Comparison of ENCODE assay signal across 21 cellular contexts in the genomic region with DNA sequence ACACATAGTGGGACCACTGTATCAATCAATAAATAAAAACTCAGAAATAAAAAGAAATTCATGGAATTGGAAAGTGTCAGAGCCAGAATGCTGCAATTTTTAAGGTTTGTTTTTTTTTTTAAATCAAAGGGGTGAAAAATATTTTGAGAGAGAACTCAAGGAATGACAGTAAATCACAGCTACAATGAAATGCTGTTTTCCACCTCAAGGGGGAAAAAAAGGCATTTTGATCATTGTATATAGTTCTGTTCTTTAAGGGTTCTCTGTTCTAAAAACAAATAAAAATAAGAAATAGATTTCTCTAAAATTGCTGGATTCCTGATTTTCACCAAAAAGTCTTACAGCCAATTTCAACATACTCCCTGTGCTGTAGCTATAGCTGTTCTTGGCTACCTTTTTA. TPM values are rescaled to one million over a fixed set of nuclear protein-coding genes. Genes with fewer than 3 reads are reported as not detected.
"Had no signal": no experiment of that assay in that cellular context is flagged by ENCODE, and none has a peak within 500 bp of the region (broad histone marks: within the 10 kb centered on the region; RNA-seq: fewer than 3 reads in every experiment).

No MANE protein-coding gene starts in this region.

- H3K4me3 ChIP-seq: SJSA1, SK-N-MC had no signal

- H3K4me1 ChIP-seq: SJSA1 had no signal

- H3K27me3 ChIP-seq: SJSA1 had no signal

- DNase-seq: KBM-7, MV-4-11, NCI-H1048, NCI-H1105, NCI-H1417, NCI-H1436 treated with DMSO at 0.1 percent for 48 hours, NCI-H1694, NCI-H187 treated with DMSO at 0.1 percent for 48 hours, NCI-H2029 treated with DMSO at 0.1 percent for 48 hours, NCI-H2171 treated with DMSO at 0.1 percent for 48 hours, NCI-H345, NCI-H446 treated with DMSO at 0.1 percent for 48 hours, NCI-H510A treated with DMSO at 0.1 percent for 48 hours, NCI-H526, NCI-H748 treated with DMSO at 0.1 percent for 48 hours, Right ventricle myocardium superior, RPMI8226, SIG-M5 had no signal

- H3K9me3 ChIP-seq: SJSA1 had no signal

- H3K27ac ChIP-seq: SJSA1, SK-N-MC had no signal

RNA-seq across cellular contexts. Expression of gene FAXC, which starts 24.5 kb away (rescaled TPM):
- total RNA-seq: HT-29, Right ventricle myocardium superior had no signal
